In genomic region chr15:70379134-70379533, GRCh38 we compare ENCODE assay signal across 20 cellular contexts.
"Had no signal": no experiment of that assay in that cellular context is flagged by ENCODE, and none has a peak within 500 bp of the region (broad histone marks: within the 10 kb centered on the region; RNA-seq: fewer than 3 reads in every experiment).

No MANE protein-coding gene starts in this region.

- H2AFZ ChIP-seq: parathyroid adenoma had no signal

- H3K4me3 ChIP-seq: ascending aorta, esophagus squamous epithelium, heart right ventricle, thoracic aorta, vagina had no signal

- DNase-seq: activated CD4-positive, alpha-beta T cell treated with anti-CD3 and anti-CD28 coated beads for 36 hours; activated CD4-positive, CD25-positive, alpha-beta regulatory T cell; activated effector memory CD4-positive, alpha-beta T cell treated with anti-CD3 and anti-CD28 coated beads, Interleukin-2, amount 50 U/mL, for 16 hours; activated naive CD4-positive, alpha-beta T cell treated with anti-CD3 and anti-CD28 coated beads, Interleukin-2, amount 10 ng/mL, durations not matched to agents 7 days and 5 days; activated naive CD8-positive, alpha-beta T cell treated with anti-CD3 and anti-CD28 coated beads, Interleukin-2, amount 10 ng/mL, durations not matched to agents 7 days and 5 days; cortex of kidney; esophagus squamous epithelium; foreskin melanocyte; heart right ventricle; mammary epithelial cell; naive B cell; nephron progenitor cell; right cardiac atrium; stimulated activated CD4-positive, alpha-beta T cell treated with anti-CD3 and anti-CD28 coated beads, Interleukin-2, amount 100 ng/mL, for 48 hours; T-cell; trophoblast cell had no signal

- H3K79me2 ChIP-seq: parathyroid adenoma had no signal

- H3K27ac ChIP-seq: ascending aorta, esophagus squamous epithelium, heart right ventricle, parathyroid adenoma, thoracic aorta had no signal

- H3K36me3 ChIP-seq: ascending aorta, esophagus squamous epithelium, heart right ventricle, thoracic aorta, vagina had no signal

- H3K27me3 ChIP-seq: ascending aorta, vagina had no signal

- H3K9me3 ChIP-seq: ascending aorta, thoracic aorta, vagina had no signal

- H3K4me1 ChIP-seq: parathyroid adenoma had no signal

- ATAC-seq: activated CD4-positive, alpha-beta T cell treated with anti-CD3 and anti-CD28 coated beads for 36 hours; heart right ventricle; right cardiac atrium; T-cell had no signal
